19 cellular contexts compared by ENCODE assay signal in the genomic region with DNA sequence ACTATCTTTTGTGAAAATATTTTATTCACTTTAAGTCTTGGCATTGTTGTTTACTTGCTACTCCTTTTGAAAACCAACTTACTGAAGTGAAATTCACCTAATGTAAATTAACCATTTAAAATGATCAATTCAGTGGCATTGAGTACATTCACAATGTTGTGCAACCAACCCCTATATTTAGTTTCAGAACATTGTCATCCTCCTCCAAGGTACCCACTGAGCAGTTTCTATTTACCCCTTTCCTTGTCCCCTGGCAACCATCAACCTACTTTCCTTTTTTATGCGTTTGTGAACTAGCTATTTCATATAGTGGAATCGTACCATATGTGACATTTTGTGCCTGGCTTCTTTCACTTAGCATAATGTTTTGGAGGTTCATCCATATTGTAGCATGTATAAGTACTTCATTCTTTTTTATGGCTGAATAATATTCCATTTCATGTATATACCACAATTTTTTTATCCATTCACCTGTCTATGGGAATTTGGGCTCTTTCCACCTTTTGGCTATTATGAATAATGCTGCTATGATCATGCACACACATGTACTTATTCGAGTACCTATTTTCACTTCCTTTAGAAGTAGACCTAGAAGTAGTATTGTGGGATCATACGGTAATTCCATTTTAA.
A peak's percentile ranks its signal among the peaks of the same experiment; 100 is the strongest.
DNase-seq lines count a peak whose midpoint lies in the region; ATAC-seq and TF ChIP-seq lines count a peak whose summit lies in the region.
"Had no signal": no experiment of that assay in that cellular context is flagged by ENCODE, and none has a peak within 500 bp of the region (broad histone marks: within the 10 kb centered on the region; RNA-seq: fewer than 3 reads in every experiment).

No MANE protein-coding gene starts in this region.

- H3K36me3 Mint-ChIP-seq in activated naive CD4-positive, alpha-beta T cell treated with anti-CD3 and anti-CD28 coated beads, Interleukin-2, amount 50 U/mL, for 72 hours = no peaks in the 10 kb centered on the region
- H3K36me3 Mint-ChIP-seq in activated naive CD4-positive, alpha-beta T cell treated with anti-CD3 and anti-CD28 coated beads, Interleukin-2, amount 10 ng/mL, durations not matched to agents 7 days and 5 days = no peaks in the 10 kb centered on the region
- H3K36me3 Mint-ChIP-seq in WTC11 (peaks cover 8% of the 10 kb centered on the region), neural progenitor cell (peaks cover 3% of the 10 kb centered on the region)
- H3K36me3 Mint-ChIP-seq: activated CD4-positive, alpha-beta memory T cell treated with anti-CD3 and anti-CD28 coated beads for 36 hours had no signal

- H3K36me3 ChIP-seq in KMS-11 (ENCODE audit: insufficient read depth) (no peaks in the 10 kb centered on the region), neural progenitor cell (no peaks in the 10 kb centered on the region)
- H3K36me3 ChIP-seq: BLaER1 treated with 17β-estradiol and CSF1 and Interleukin-3, amounts not matched to agents 10 nM and 100 nM; heart left ventricle; pancreas; right lobe of liver had no signal

- H4K20me1 ChIP-seq in KMS-11 (ENCODE audit: insufficient read depth) (no peaks in the 10 kb centered on the region), neural progenitor cell (ENCODE audit: low read depth) (peaks cover 26% of the 10 kb centered on the region)
- H4K20me1 ChIP-seq: BLaER1 treated with 17β-estradiol and CSF1 and Interleukin-3, amounts not matched to agents 10 nM and 100 nM had no signal

- peaks cover 8% of the 10 kb centered on the region for H3K4me1 Mint-ChIP-seq in activated naive CD4-positive, alpha-beta T cell treated with anti-CD3 and anti-CD28 coated beads, Interleukin-2, amount 10 ng/mL, durations not matched to agents 7 days and 5 days
- H3K4me1 Mint-ChIP-seq in WTC11 (peaks cover 81% of the 10 kb centered on the region), neural progenitor cell (peaks cover 15% of the 10 kb centered on the region)

- TF ChIP-seq CTCF in KMS-11 (conservative IDR thresholded peaks at IDR 0.05; ENCODE audit: low read depth, low read length) = no peak
- TF ChIP-seq CTCF in WTC11 (IDR thresholded peaks at IDR 0.05) = no peak
- TF ChIP-seq CTCF in neural progenitor cell (IDR thresholded peaks at IDR 0.05) = no peak

- H3K27ac ChIP-seq in KMS-11 = no peak overlapping the region
- no peak overlapping the region for H3K27ac ChIP-seq in neural progenitor cell
- H3K27ac ChIP-seq: BLaER1 treated with 17β-estradiol and CSF1 and Interleukin-3, amounts not matched to agents 10 nM and 100 nM; heart left ventricle; pancreas; right lobe of liver had no signal

- no peaks in the 10 kb centered on the region for H3K9me3 Mint-ChIP-seq in activated naive CD4-positive, alpha-beta T cell treated with anti-CD3 and anti-CD28 coated beads, Interleukin-2, amount 50 U/mL, for 72 hours
- H3K9me3 Mint-ChIP-seq in activated naive CD4-positive, alpha-beta T cell treated with anti-CD3 and anti-CD28 coated beads, Interleukin-2, amount 10 ng/mL, durations not matched to agents 7 days and 5 days = no peaks in the 10 kb centered on the region
- peaks cover 9% of the 10 kb centered on the region for H3K9me3 Mint-ChIP-seq in WTC11
- peaks cover under 1% of the 10 kb centered on the region for H3K9me3 Mint-ChIP-seq in neural progenitor cell
- H3K9me3 Mint-ChIP-seq: HFFc6; T-helper 2 cell treated with Interferon-gamma antibody and Interleukin-4, amounts not matched to agents 5 μg/mL and 100 μg/mL, for 36 hours had no signal

- H3K4me1 ChIP-seq in KMS-11 (ENCODE audit: low read depth, poor library complexity, severe bottlenecking) (peaks cover 50% of the 10 kb centered on the region), neural progenitor cell (peaks cover 10% of the 10 kb centered on the region)
- H3K4me1 ChIP-seq: pancreas, right lobe of liver had no signal

- no peak overlapping the region for H2AFZ ChIP-seq in KMS-11 (ENCODE audit: low read depth)
- no peak overlapping the region for H2AFZ ChIP-seq in neural progenitor cell (replicated peaks)

- POLR2A ChIA-PET in WTC11 (lab: Charles Lee) = interaction anchor here (0.6 to 3.6 kb wide), 2 partner anchors 86 to 172 kb away, joined by 3 to 38 read pairs; a partner anchor contains a TSS

- H3K27me3 Mint-ChIP-seq in activated naive CD4-positive, alpha-beta T cell treated with anti-CD3 and anti-CD28 coated beads, Interleukin-2, amount 10 ng/mL, durations not matched to agents 7 days and 5 days = peaks cover 11% of the 10 kb centered on the region
- H3K27me3 Mint-ChIP-seq in WTC11 (ENCODE audit: low read depth) = no peaks in the 10 kb centered on the region
- H3K27me3 Mint-ChIP-seq in neural progenitor cell (ENCODE audit: insufficient read depth, low read depth) = no peaks in the 10 kb centered on the region
- H3K27me3 Mint-ChIP-seq: type B pancreatic cell had no signal

- CTCF ChIA-PET in activated naive CD4-positive, alpha-beta T cell treated with anti-CD3 and anti-CD28 coated beads, Interleukin-2, amount 10 ng/mL, durations not matched to agents 7 days and 5 days (lab: Charles Lee) = no interaction called here
- CTCF ChIA-PET in WTC11 (lab: Charles Lee) = interaction anchor here (1.0 to 1.3 kb wide), 6 partner anchors 32 to 170 kb away, joined by 3 to 9 read pairs (median 3); no protein-coding TSS in a partner anchor

- H3K9ac ChIP-seq in KMS-11 (no peak overlapping the region), neural progenitor cell (no peak overlapping the region)
- H3K9ac ChIP-seq: BLaER1 treated with 17β-estradiol and CSF1 and Interleukin-3, amounts not matched to agents 10 nM and 100 nM had no signal

- H3K4me2 ChIP-seq in KMS-11 (peak overlapping the region; percentile 85), neural progenitor cell (peak overlapping the region; percentile 64)
- H3K4me2 ChIP-seq: BLaER1 treated with 17β-estradiol and CSF1 and Interleukin-3, amounts not matched to agents 10 nM and 100 nM had no signal

- H3K4me3 Mint-ChIP-seq in activated naive CD4-positive, alpha-beta T cell treated with anti-CD3 and anti-CD28 coated beads, Interleukin-2, amount 10 ng/mL, durations not matched to agents 7 days and 5 days = no peak overlapping the region
- H3K4me3 Mint-ChIP-seq in WTC11 (peak overlapping the region; percentile 31), neural progenitor cell (no peak overlapping the region)
- H3K4me3 Mint-ChIP-seq: activated CD4-positive, alpha-beta memory T cell treated with anti-CD3 and anti-CD28 coated beads for 36 hours; mesothelial cell of epicardium; naive thymus-derived CD8-positive, alpha-beta T cell; T-helper 2 cell treated with Interferon-gamma antibody and Interleukin-4, amounts not matched to agents 5 μg/mL and 100 μg/mL, for 36 hours; type B pancreatic cell had no signal

- intact Hi-C loops in posterior vena cava (cut with DNase I) = no loop called here

- H3K27ac Mint-ChIP-seq in activated naive CD4-positive, alpha-beta T cell treated with anti-CD3 and anti-CD28 coated beads, Interleukin-2, amount 50 U/mL, for 72 hours = no peak overlapping the region
- no peak overlapping the region for H3K27ac Mint-ChIP-seq in activated naive CD4-positive, alpha-beta T cell treated with anti-CD3 and anti-CD28 coated beads, Interleukin-2, amount 10 ng/mL, durations not matched to agents 7 days and 5 days
- H3K27ac Mint-ChIP-seq in WTC11 (peak overlapping the region; percentile 99), neural progenitor cell (no peak overlapping the region)
- H3K27ac Mint-ChIP-seq: activated CD4-positive, alpha-beta memory T cell treated with anti-CD3 and anti-CD28 coated beads for 36 hours; mesothelial cell of epicardium; naive thymus-derived CD8-positive, alpha-beta T cell; T-helper 2 cell treated with Interferon-gamma antibody and Interleukin-4, amounts not matched to agents 5 μg/mL and 100 μg/mL, for 36 hours; type B pancreatic cell had no signal

- H3K4me3 ChIP-seq in KMS-11 (IDR thresholded peaks at IDR 0.05; ENCODE audit: insufficient read depth, low read depth, low read length) (no peak overlapping the region), neural progenitor cell (peak overlapping the region; percentile 16)
- H3K4me3 ChIP-seq: BLaER1 treated with 17β-estradiol and CSF1 and Interleukin-3, amounts not matched to agents 10 nM and 100 nM; heart left ventricle; pancreas; right lobe of liver had no signal

- H3K9me3 ChIP-seq in neural progenitor cell (ENCODE audit: low read depth) = no peaks in the 10 kb centered on the region
- H3K9me3 ChIP-seq: pancreas, right lobe of liver had no signal

- ATAC-seq in activated naive CD4-positive, alpha-beta T cell treated with anti-CD3 and anti-CD28 coated beads, Interleukin-2, amount 50 U/mL, for 72 hours = peak; percentile 51 to 52
- no peak for ATAC-seq in WTC11
- ATAC-seq in GM21825 (IDR thresholded peaks at IDR 0.05; ENCODE audit: unreplicated experiment) = no peak
- ATAC-seq in esophagus mucosa = no peak
- ATAC-seq: naive thymus-derived CD8-positive, alpha-beta T cell had no signal

- no peak for DNase-seq in activated naive CD4-positive, alpha-beta T cell treated with anti-CD3 and anti-CD28 coated beads, Interleukin-2, amount 50 U/mL, for 72 hours (ENCODE audit: low spot score in 2 of 2)
- DNase-seq in activated naive CD4-positive, alpha-beta T cell treated with anti-CD3 and anti-CD28 coated beads, Interleukin-2, amount 10 ng/mL, durations not matched to agents 7 days and 5 days = no peak
- DNase-seq in WTC11 (ENCODE audit: low spot score) = no peak
- DNase-seq in neural progenitor cell (ENCODE audit: low spot score) = no peak
- DNase-seq in posterior vena cava (ENCODE audit: low spot score) = no peak
- DNase-seq: activated naive CD4-positive, alpha-beta T cell; naive thymus-derived CD8-positive, alpha-beta T cell; pancreas had no signal

- H3K27me3 ChIP-seq in KMS-11 (ENCODE audit: insufficient read depth, low read depth) (peaks cover 37% of the 10 kb centered on the region), neural progenitor cell (no peaks in the 10 kb centered on the region)
- H3K27me3 ChIP-seq: BLaER1 treated with 17β-estradiol and CSF1 and Interleukin-3, amounts not matched to agents 10 nM and 100 nM; heart left ventricle; pancreas; right lobe of liver had no signal

- H3K79me2 ChIP-seq in KMS-11 (ENCODE audit: insufficient read depth, low read depth) = no peaks in the 10 kb centered on the region
- peaks cover 76% of the 10 kb centered on the region for H3K79me2 ChIP-seq in neural progenitor cell (ENCODE audit: low read depth)

- peaks cover 25% of the 10 kb centered on the region for H3F3A ChIP-seq in neural progenitor cell (ENCODE audit: low read depth)

TF ChIP-seq in WTC11, 78 proteins besides CTCF, POLR2A, EP300 and RAD21 (continues in another document):
- TF ChIP-seq, protein P1, sequence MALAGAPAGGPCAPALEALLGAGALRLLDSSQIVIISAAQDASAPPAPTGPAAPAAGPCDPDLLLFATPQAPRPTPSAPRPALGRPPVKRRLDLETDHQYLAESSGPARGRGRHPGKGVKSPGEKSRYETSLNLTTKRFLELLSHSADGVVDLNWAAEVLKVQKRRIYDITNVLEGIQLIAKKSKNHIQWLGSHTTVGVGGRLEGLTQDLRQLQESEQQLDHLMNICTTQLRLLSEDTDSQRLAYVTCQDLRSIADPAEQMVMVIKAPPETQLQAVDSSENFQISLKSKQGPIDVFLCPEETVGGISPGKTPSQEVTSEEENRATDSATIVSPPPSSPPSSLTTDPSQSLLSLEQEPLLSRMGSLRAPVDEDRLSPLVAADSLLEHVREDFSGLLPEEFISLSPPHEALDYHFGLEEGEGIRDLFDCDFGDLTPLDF (CRISPR knock-in tag; IDR thresholded peaks at IDR 0.05) = no peak

Comparison
In these comparisons a context has a peak if more than half of its experiments do, and no peak if none do; other contexts are left out.
1. ATAC-seq: peak in activated naive CD4-positive, alpha-beta T cell treated with anti-CD3 and anti-CD28 coated beads, Interleukin-2, amount 50 U/mL, for 72 hours (2 of 2); none in WTC11 (single experiment), GM21825 (single experiment) and esophagus mucosa (single experiment).